Comparison of ENCODE assay signal across 26 cellular contexts in the genomic region with DNA sequence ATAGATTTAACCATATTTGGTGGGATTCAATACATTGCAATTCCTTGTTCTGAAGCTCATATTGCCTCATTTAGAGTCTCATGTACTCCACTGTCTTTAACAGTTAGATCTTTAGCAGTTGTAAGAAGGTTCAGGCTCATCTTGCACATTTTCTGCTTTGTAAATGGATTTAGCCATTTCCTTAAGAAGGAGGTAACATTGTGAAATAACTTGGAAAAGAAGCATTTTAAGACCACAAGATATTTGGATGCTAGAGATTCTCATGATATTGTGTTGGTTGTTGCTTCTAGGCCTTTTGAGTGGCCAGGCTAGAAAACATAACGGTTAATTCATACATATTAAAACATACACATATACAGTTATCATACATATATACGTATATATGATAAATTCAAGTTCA.
"Had no signal": no experiment of that assay in that cellular context is flagged by ENCODE, and none has a peak within 500 bp of the region (broad histone marks: within the 10 kb centered on the region; RNA-seq: fewer than 3 reads in every experiment).

No MANE protein-coding gene starts in this region.

- DNase-seq: dermis blood vessel endothelial cell; effector CD8-positive, alpha-beta T cell; effector memory CD8-positive, alpha-beta T cell; endodermal cell; erythroblast; esophagus squamous epithelium; foreskin fibroblast; foreskin melanocyte; gastrocnemius medialis; glutamatergic neuron; head of caudate nucleus; heart right ventricle; hippocampal formation; left cardiac atrium; left lung; left ventricle myocardium superior; lower lobe of right lung; mesenchymal stem cell; mucosa of descending colon had no signal

- H3K27ac ChIP-seq: coronary artery, epithelial cell of prostate, esophagus squamous epithelium, gastrocnemius medialis, heart right ventricle, left lung, lower lobe of right lung had no signal

- H3K9me3 ChIP-seq: esophagus squamous epithelium, gastrocnemius medialis, heart right ventricle, lower lobe of right lung, mucosa of descending colon had no signal

- FAIRE-seq: colon, endometrium, islet of Langerhans, keratinocyte had no signal

- H3K36me3 ChIP-seq: esophagus squamous epithelium, gastrocnemius medialis, heart right ventricle, left lung, lower lobe of right lung had no signal

- H3K4me1 ChIP-seq: esophagus squamous epithelium, gastrocnemius medialis, heart right ventricle, left lung, lower lobe of right lung had no signal

- H3K27me3 ChIP-seq: esophagus squamous epithelium, gastrocnemius medialis, heart right ventricle, left lung had no signal

- H3K4me3 ChIP-seq: coronary artery, esophagus squamous epithelium, gastrocnemius medialis, heart right ventricle, left lung, lower lobe of right lung, mucosa of descending colon had no signal

- ATAC-seq: effector memory CD8-positive, alpha-beta T cell; esophagus mucosa; gastrocnemius medialis; heart right ventricle; left cardiac atrium; left lung; left ventricle myocardium superior; lower lobe of right lung; mucosa of descending colon had no signal
